Comparison of ENCODE assay signal across 21 cellular contexts in the genomic region with DNA sequence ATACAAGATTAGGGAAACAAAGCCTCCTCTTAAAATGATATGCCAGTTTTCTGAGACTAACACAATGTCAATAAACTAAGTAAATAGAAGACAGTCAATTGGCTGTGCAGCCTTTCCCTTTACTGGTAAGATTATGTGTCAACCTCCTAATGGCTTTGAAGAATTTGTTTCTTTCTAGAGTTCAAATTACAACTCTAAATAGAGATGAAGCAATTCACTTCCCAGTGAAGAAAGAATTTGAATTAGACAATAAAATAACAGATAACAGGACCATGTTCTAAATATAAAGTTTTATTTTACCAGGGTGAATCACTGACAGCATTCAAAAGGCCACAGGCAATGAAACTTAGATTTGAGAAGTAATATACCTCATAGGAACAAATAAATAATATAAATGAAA.
DNase-seq lines count a peak whose midpoint lies in the region; ATAC-seq, FAIRE-seq and TF ChIP-seq lines count a peak whose summit lies in the region.
"Had no signal": no experiment of that assay in that cellular context is flagged by ENCODE, and none has a peak within 500 bp of the region (broad histone marks: within the 10 kb centered on the region; RNA-seq: fewer than 3 reads in every experiment).

No MANE protein-coding gene starts in this region.

- TF ChIP-seq CTCF in PC-3 (conservative IDR thresholded peaks at IDR 0.05; ENCODE audit: low read depth, low read length): no peak

- H4K20me1 ChIP-seq in PC-3 (ENCODE audit: low read length): no peaks in the 10 kb centered on the region
- H4K20me1 ChIP-seq: BLaER1 treated with 17β-estradiol and CSF1 and Interleukin-3, amounts not matched to agents 10 nM and 100 nM had no signal

- H3K4me2 ChIP-seq in PC-3 (ENCODE audit: low read length): peak overlapping the region; percentile 39
- H3K4me2 ChIP-seq: BLaER1 treated with 17β-estradiol and CSF1 and Interleukin-3, amounts not matched to agents 10 nM and 100 nM; neural progenitor cell had no signal

- no peaks in the 10 kb centered on the region for H3K79me2 ChIP-seq in PC-3 (ENCODE audit: low read length)

- peak overlapping the region; percentile 62 for H3K27ac ChIP-seq in PC-3 (ENCODE audit: low read length)
- H3K27ac ChIP-seq: adrenal gland; BLaER1 treated with 17β-estradiol and CSF1 and Interleukin-3, amounts not matched to agents 10 nM and 100 nM; neural progenitor cell; SJSA1 had no signal

- H2AFZ ChIP-seq in PC-3 (ENCODE audit: low read length): no peak overlapping the region
- H2AFZ ChIP-seq: neural progenitor cell had no signal

- ATAC-seq in PC-3 (peak; percentile 90), HG02981 (IDR thresholded peaks at IDR 0.05; ENCODE audit: unreplicated experiment) (no peak)

- POLR2A ChIA-PET in PC-3 (lab: Charles Lee; ENCODE audit: unreplicated experiment): no interaction called here

- H3K4me1 ChIP-seq in PC-3 (ENCODE audit: insufficient read depth, low read length): peaks cover 19% of the 10 kb centered on the region
- H3K4me1 ChIP-seq: adrenal gland, neural progenitor cell, SJSA1 had no signal

- intact Hi-C loops in PC-3 (cut with micrococcal nuclease): loop anchor here (10.0 kb wide), 1 partner anchor 186 kb away; no protein-coding TSS in a partner anchor

- H3K9me2 ChIP-seq in PC-3 (replicated peaks; ENCODE audit: low read length): no peaks in the 10 kb centered on the region

- no peak overlapping the region for H3K9ac ChIP-seq in PC-3 (ENCODE audit: low read length)
- H3K9ac ChIP-seq: BLaER1 treated with 17β-estradiol and CSF1 and Interleukin-3, amounts not matched to agents 10 nM and 100 nM; neural progenitor cell had no signal

- BruUV-seq in PC-3 (replicated peaks; lab: Mats Ljungman, UMichigan): no TSS peak

- CTCF ChIA-PET in PC-3 (lab: Charles Lee): no interaction called here

- FAIRE-seq in urothelium cell line (lab: Jason Lieb, UNC): no peak
- FAIRE-seq: A204.1 had no signal

- H3F3A ChIP-seq in PC-3 (ENCODE audit: low read length, unreplicated experiment): no peaks in the 10 kb centered on the region

- H3K4me3 ChIP-seq in PC-3 (ENCODE audit: low read length): no peak overlapping the region
- H3K4me3 ChIP-seq: adrenal gland; BLaER1 treated with 17β-estradiol and CSF1 and Interleukin-3, amounts not matched to agents 10 nM and 100 nM; neural progenitor cell; SJSA1 had no signal

- DNase-seq in NCI-H1436 (lab: John Stamatoyannopoulos, UW): peak; percentile 12
- no peak for DNase-seq in NCI-H1436 treated with DMSO at 0.1 percent for 48 hours (lab: John Stamatoyannopoulos, UW)
- peak; percentile 72 for DNase-seq in NCI-H187 treated with DMSO at 0.1 percent for 48 hours (lab: John Stamatoyannopoulos, UW)
- DNase-seq in PC-3: peak; percentile 73
- peak; percentile 34 for DNase-seq in iris pigment epithelial cell (ENCODE audit: low read depth)
- DNase-seq in urothelium cell line (ENCODE audit: low spot score): no peak
- no peak for DNase-seq in activated CD8-positive, alpha-beta memory T cell treated with anti-CD3 and anti-CD28 coated beads, Interleukin-2, amount 50 U/mL, for 4 hours
- DNase-seq: activated CD4-positive, alpha-beta T cell treated with anti-CD3 and anti-CD28 coated beads for 1 hour; adrenal gland; central memory CD4-positive, alpha-beta T cell; effector memory CD4-positive, alpha-beta T cell; H9; mesendoderm; NCI-H446 treated with DMSO at 0.1 percent for 48 hours; retina; stimulated activated naive CD4-positive, alpha-beta T cell treated with Interleukin-2 at 50 U/mL for 16 hours had no signal

- H3K36me3 ChIP-seq in PC-3 (ENCODE audit: low read depth, low read length): no peaks in the 10 kb centered on the region
- H3K36me3 ChIP-seq: adrenal gland; BLaER1 treated with 17β-estradiol and CSF1 and Interleukin-3, amounts not matched to agents 10 nM and 100 nM; neural progenitor cell; SJSA1 had no signal

- no peaks in the 10 kb centered on the region for H3K9me3 ChIP-seq in PC-3 (ENCODE audit: low read length)
- H3K9me3 ChIP-seq: adrenal gland had no signal

- H3K27me3 ChIP-seq in PC-3 (ENCODE audit: low read length): no peaks in the 10 kb centered on the region
- H3K27me3 ChIP-seq: adrenal gland; BLaER1 treated with 17β-estradiol and CSF1 and Interleukin-3, amounts not matched to agents 10 nM and 100 nM; neural progenitor cell; SJSA1 had no signal

Comparison
In these comparisons a context has a peak if more than half of its experiments do, and no peak if none do; other contexts are left out.
1. DNase-seq: peak in NCI-H1436 (single experiment), NCI-H187 treated with DMSO at 0.1 percent for 48 hours (single experiment), PC-3 (single experiment) and iris pigment epithelial cell (single experiment); none in NCI-H1436 treated with DMSO at 0.1 percent for 48 hours (single experiment), urothelium cell line (single experiment) and activated CD8-positive, alpha-beta memory T cell treated with anti-CD3 and anti-CD28 coated beads, Interleukin-2, amount 50 U/mL, for 4 hours (single experiment).